Comparison of ENCODE assay signal across 20 cellular contexts in the genomic region with DNA sequence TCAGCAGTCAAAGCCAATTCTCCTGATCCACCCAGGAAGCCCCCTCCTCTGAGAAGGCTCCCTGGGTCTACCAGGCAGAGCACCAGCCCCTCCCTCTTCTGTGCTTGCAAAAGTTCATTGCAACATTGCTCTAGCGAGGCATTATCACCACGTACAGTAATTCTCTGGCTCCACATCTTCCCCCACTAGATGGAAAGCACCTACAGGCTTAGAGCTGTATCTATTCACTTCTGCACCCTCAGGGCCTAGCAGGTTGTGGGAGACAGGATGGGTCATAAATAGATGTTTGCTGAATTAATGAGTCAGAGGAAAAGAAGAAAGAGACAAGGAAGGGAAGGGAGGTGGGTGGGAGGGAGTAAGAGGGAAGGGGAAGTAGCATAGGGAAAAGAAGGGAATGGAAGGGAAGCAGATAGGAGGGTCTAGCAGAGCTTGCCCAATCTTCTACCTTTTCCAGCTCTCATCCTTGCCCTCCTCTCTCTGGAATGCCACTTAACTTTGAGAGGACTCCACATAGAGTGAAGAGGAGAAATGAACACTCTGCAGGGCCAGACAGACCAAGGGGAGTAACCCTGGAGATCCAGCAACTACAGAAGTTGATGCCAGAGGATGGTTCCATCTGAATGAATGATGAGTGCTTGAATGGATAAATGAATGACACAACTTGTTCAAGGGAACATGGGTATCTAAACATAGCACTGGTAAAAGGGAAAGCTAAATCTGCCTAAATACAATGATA. TPM values are rescaled to one million over a fixed set of nuclear protein-coding genes. Genes with fewer than 3 reads are reported as not detected.
DNase-seq lines count a peak whose midpoint lies in the region; ATAC-seq, FAIRE-seq and TF ChIP-seq lines count a peak whose summit lies in the region.
"Had no signal": no experiment of that assay in that cellular context is flagged by ENCODE, and none has a peak within 500 bp of the region (broad histone marks: within the 10 kb centered on the region; RNA-seq: fewer than 3 reads in every experiment).

No MANE protein-coding gene starts in this region.

- TF ChIP-seq CTCF in HepG2 (CRISPR knock-in tag; IDR thresholded peaks at IDR 0.05) (no peak), right lobe of liver (IDR thresholded peaks at IDR 0.05) (no peak), gastroesophageal sphincter (IDR thresholded peaks at IDR 0.05) (no peak), GM23338 (conservative IDR thresholded peaks at IDR 0.05; ENCODE audit: low read depth in 2 of 2) (no peak)

- H3F3A ChIP-seq in GM23338 (replicated peaks; ENCODE audit: low read depth): no peaks in the 10 kb centered on the region

- H3K79me2 ChIP-seq in HepG2 (ENCODE audit: insufficient read depth, low read length) (no peaks in the 10 kb centered on the region), GM23338 (replicated peaks; ENCODE audit: insufficient read depth) (no peaks in the 10 kb centered on the region)

- DNase-seq in HepG2 (ENCODE audit: low spot score): no peak
- DNase-seq in right lobe of liver: no peak
- no peak for DNase-seq in T-helper 17 cell
- DNase-seq in stimulated activated naive CD8-positive, alpha-beta T cell treated with anti-CD3 and anti-CD28 coated beads, Interleukin-15, amount 100 ng/mL, for 72 hours: no peak
- no peak for DNase-seq in GM19240 (ENCODE audit: insufficient read length, low spot score)
- no peak for DNase-seq in GM23338 (ENCODE audit: low spot score)
- DNase-seq: activated CD4-positive, alpha-beta T cell treated with anti-CD3 and anti-CD28 coated beads, Interleukin-2, amount 50 U/mL, for 48 hours; activated naive CD4-positive, alpha-beta T cell; anterior cingulate cortex; NCI-H2171; NCI-H774; occipital lobe; spleen had no signal

- no peak for TF ChIP-seq RAD21 in HepG2 (CRISPR knock-in tag; IDR thresholded peaks at IDR 0.05)

- in situ Hi-C loops in HepG2 (cut with HindIII; ENCODE audit: extremely low pct_ligation_motif_present, low pct_unique_long_range_greater_than_20kb): loop anchor here (5.0 kb wide), 1 partner anchor 224 kb away; no protein-coding TSS in a partner anchor

- H3K4me1 ChIP-seq in HepG2 (ENCODE audit: insufficient read depth, low read length) (peaks cover 46% of the 10 kb centered on the region), right lobe of liver (no peaks in the 10 kb centered on the region), gastroesophageal sphincter (no peaks in the 10 kb centered on the region), GM23338 (ENCODE audit: insufficient read depth) (no peaks in the 10 kb centered on the region)
- H3K4me1 ChIP-seq: HAP-1 had no signal

- H3K27me3 ChIP-seq in HepG2 (ENCODE audit: control insufficient read depth in 1 of 2, insufficient read depth in 2 of 2, low read length in 2 of 2) (peaks cover 0 to 10% of the 10 kb centered on the region in 2 experiments; a peak in 1 of 5 replicates), right lobe of liver (no peaks in the 10 kb centered on the region), gastroesophageal sphincter (no peaks in the 10 kb centered on the region), GM23338 (ENCODE audit: insufficient read depth) (no peaks in the 10 kb centered on the region)
- H3K27me3 ChIP-seq: esophagus muscularis mucosa, spleen had no signal

- no peaks in the 10 kb centered on the region for H3K9me3 Mint-ChIP-seq in stimulated activated naive CD8-positive, alpha-beta T cell treated with anti-CD3 and anti-CD28 coated beads, Interleukin-15, amount 100 ng/mL, for 72 hours
- no peaks in the 10 kb centered on the region for H3K9me3 Mint-ChIP-seq in GM23338
- H3K9me3 Mint-ChIP-seq: central memory CD8-positive, alpha-beta T cell; WTC11 had no signal

- no TSS peak for BruUV-seq in HepG2 (replicated peaks; lab: Mats Ljungman, UMichigan)

- no peak for FAIRE-seq in HepG2 (lab: Jason Lieb, UNC)

- WGBS in HepG2 (ENCODE audit: low lambda C conversion rate): 4% methylated on average over 2 of the region's 2 CpGs
- 6% methylated on average over 2 of the region's 2 CpGs for WGBS in right lobe of liver (ENCODE audit: insufficient coverage, low coverage, low lambda C conversion rate, missing lambda C conversion rate)
- WGBS in gastroesophageal sphincter (ENCODE audit: low coverage in 1 of 2), 2 donors: 55 to 80% methylated on average over 2 of the region's 2 CpGs

- peaks cover 24% of the 10 kb centered on the region for H3K4me1 Mint-ChIP-seq in T-helper 17 cell
- peaks cover 81% of the 10 kb centered on the region for H3K4me1 Mint-ChIP-seq in stimulated activated naive CD8-positive, alpha-beta T cell treated with anti-CD3 and anti-CD28 coated beads, Interleukin-15, amount 100 ng/mL, for 72 hours
- H3K4me1 Mint-ChIP-seq in GM23338: peaks cover 6% of the 10 kb centered on the region
- H3K4me1 Mint-ChIP-seq: central memory CD8-positive, alpha-beta T cell had no signal

- H3K27ac ChIP-seq in HepG2 (ENCODE audit: extremely low read length, insufficient read depth, low read length) (no peak overlapping the region), right lobe of liver (no peak overlapping the region), gastroesophageal sphincter (no peak overlapping the region), GM23338 (ENCODE audit: low read depth) (no peak overlapping the region)
- H3K27ac ChIP-seq: C4-2B, esophagus muscularis mucosa, spleen had no signal

- no peak for TF ChIP-seq EP300 in HepG2 (IDR thresholded peaks at IDR 0.05; ENCODE audit: low read depth in 2 of 2, low read length in 2 of 2)
- no peak for TF ChIP-seq EP300 in HepG2 (CRISPR knock-in tag; IDR thresholded peaks at IDR 0.05; ENCODE audit: borderline replicate concordance)
- TF ChIP-seq EP300 in gastroesophageal sphincter (IDR thresholded peaks at IDR 0.05): no peak

- H3K4me2 ChIP-seq in HepG2 (ENCODE audit: low read depth, low read length): no peak overlapping the region
- no peak overlapping the region for H3K4me2 ChIP-seq in GM23338

- ATAC-seq in HepG2: no peak
- no peak for ATAC-seq in right lobe of liver
- peak; percentile 37 for ATAC-seq in HG02642 (IDR thresholded peaks at IDR 0.05; ENCODE audit: poor library complexity, unreplicated experiment)
- ATAC-seq in T-helper 17 cell: no peak
- ATAC-seq in stimulated activated naive CD8-positive, alpha-beta T cell treated with anti-CD3 and anti-CD28 coated beads, Interleukin-15, amount 100 ng/mL, for 72 hours: peak; percentile 58
- no peak for ATAC-seq in gastroesophageal sphincter
- no peak for ATAC-seq in GM23338
- ATAC-seq: WTC11 had no signal

- no peaks in the 10 kb centered on the region for H3K9me3 ChIP-seq in HepG2 (ENCODE audit: low read length)
- H3K9me3 ChIP-seq in right lobe of liver: no peaks in the 10 kb centered on the region
- no peaks in the 10 kb centered on the region for H3K9me3 ChIP-seq in T-helper 17 cell (ENCODE audit: control insufficient read depth, low read length, poor library complexity, severe bottlenecking)
- H3K9me3 ChIP-seq in gastroesophageal sphincter: no peaks in the 10 kb centered on the region
- H3K9me3 ChIP-seq: esophagus muscularis mucosa, HAP-1, spleen had no signal

- no peaks in the 10 kb centered on the region for H4K20me1 ChIP-seq in HepG2 (ENCODE audit: insufficient read depth, low read length)
- no peaks in the 10 kb centered on the region for H4K20me1 ChIP-seq in GM23338 (replicated peaks; ENCODE audit: insufficient read depth)

- H2AFZ ChIP-seq in HepG2 (ENCODE audit: low read length): no peak overlapping the region
- no peak overlapping the region for H2AFZ ChIP-seq in GM23338

- H3K4me3 ChIP-seq in HepG2 (replicated peaks in 1 of 3; ENCODE audit: insufficient read depth in 1 of 3, low read depth in 2 of 3, low read length in 3 of 3) (no peak overlapping the region), right lobe of liver (no peak overlapping the region), gastroesophageal sphincter (no peak overlapping the region), GM23338 (no peak overlapping the region)
- H3K4me3 ChIP-seq: esophagus muscularis mucosa, HAP-1, spleen had no signal

- no peak for TF ChIP-seq POLR2A in HepG2 (IDR thresholded peaks at IDR 0.05; ENCODE audit: insufficient read depth in 1 of 2, low read depth in 2 of 2, low read length in 2 of 2)
- TF ChIP-seq POLR2A in right lobe of liver (IDR thresholded peaks at IDR 0.05): no peak
- no peak for TF ChIP-seq POLR2A in gastroesophageal sphincter (IDR thresholded peaks at IDR 0.05)

- H3K36me3 ChIP-seq in HepG2 (replicated peaks in 1 of 2; ENCODE audit: control insufficient read depth in 1 of 2, insufficient read depth in 2 of 2, low read length in 2 of 2): no peaks in the 10 kb centered on the region
- H3K36me3 ChIP-seq in right lobe of liver: no peaks in the 10 kb centered on the region
- no peaks in the 10 kb centered on the region for H3K36me3 ChIP-seq in gastroesophageal sphincter
- H3K36me3 ChIP-seq in GM23338 (ENCODE audit: insufficient read depth): no peaks in the 10 kb centered on the region
- H3K36me3 ChIP-seq: esophagus muscularis mucosa, HAP-1, spleen had no signal

- H3K27ac Mint-ChIP-seq in T-helper 17 cell (peak overlapping the region; percentile 68), GM23338 (no peak overlapping the region)
- peak overlapping the region in 1 of 2 donors; percentile 72 for H3K27ac Mint-ChIP-seq in stimulated activated naive CD8-positive, alpha-beta T cell treated with anti-CD3 and anti-CD28 coated beads, Interleukin-15, amount 100 ng/mL, for 72 hours
- H3K27ac Mint-ChIP-seq: WTC11 had no signal

- H3K9ac ChIP-seq in HepG2 (ENCODE audit: insufficient read depth, low read depth, low read length): no peak overlapping the region

- H3K27me3 Mint-ChIP-seq in T-helper 17 cell: no peaks in the 10 kb centered on the region
- no peaks in the 10 kb centered on the region for H3K27me3 Mint-ChIP-seq in stimulated activated naive CD8-positive, alpha-beta T cell treated with anti-CD3 and anti-CD28 coated beads, Interleukin-15, amount 100 ng/mL, for 72 hours
- peaks cover 3% of the 10 kb centered on the region for H3K27me3 Mint-ChIP-seq in GM23338 (ENCODE audit: insufficient read depth, low read depth, poor library complexity)
- H3K27me3 Mint-ChIP-seq: central memory CD8-positive, alpha-beta T cell had no signal

- no peaks in the 10 kb centered on the region for H3K36me3 Mint-ChIP-seq in T-helper 17 cell (ENCODE audit: low read depth)
- no peaks in the 10 kb centered on the region for H3K36me3 Mint-ChIP-seq in GM23338 (ENCODE audit: low read depth)
- H3K36me3 Mint-ChIP-seq: WTC11 had no signal

- intact Hi-C loops in HepG2 (cut with micrococcal nuclease; ENCODE audit: unreplicated experiment): no loop called here
- intact Hi-C loops in right lobe of liver (cut with DNase I): no loop called here

- CTCF ChIA-PET in HepG2 (lab: Yijun Ruan, JAX; ENCODE audit: low intra/inter-chr PET ratio, low total read pairs): no interaction called here

- H3K9me2 ChIP-seq in GM23338 (ENCODE audit: insufficient read depth): 0 out of 2 replicates have a peak, but pooled peaks cover 2% of the 10 kb centered on the region

- H3K4me3 Mint-ChIP-seq in T-helper 17 cell (no peak overlapping the region), GM23338 (no peak overlapping the region)
- H3K4me3 Mint-ChIP-seq in stimulated activated naive CD8-positive, alpha-beta T cell treated with anti-CD3 and anti-CD28 coated beads, Interleukin-15, amount 100 ng/mL, for 72 hours: no peak overlapping the region
- H3K4me3 Mint-ChIP-seq: central memory CD8-positive, alpha-beta T cell; WTC11 had no signal

- POLR2A ChIA-PET in HepG2 (lab: Yijun Ruan, JAX): interaction anchor here (2.0 kb wide), 1 partner anchor 47 kb away, joined by 6 read pairs; the partner anchor contains the start of gene HSP90B1

RNA-seq across cellular contexts. Expression of gene NT5DC3, which starts 42.0 kb away (rescaled TPM):
- total RNA-seq in HepG2 (2016; rRNA removed; fragmentation: Illumina TruSeq; extraction: Trizol) (6.6 and 7.4 TPM in 2 replicates), right lobe of liver (10 to 100 TPM in 1 of 6 experiments, 1 to 10 TPM in 5; 3.3 to 10.2 (median 6.6) TPM), T-helper 17 cell (1 to 10 TPM; 6.5 to 8.3 TPM), gastroesophageal sphincter (100 to 1,000 TPM in 3 of 4 donors, 10 to 100 TPM in 1; 64.5 to 185 (median 131) TPM)
- total RNA-seq in HepG2 (2016; cell fraction: cytosol; rRNA removed; fragmentation: Illumina TruSeq; extraction: Trizol; ENCODE audit: low read depth): 1.7 and 2.3 TPM in 2 replicates
- total RNA-seq in HepG2 (2016; cell fraction: insoluble cytoplasmic fraction; rRNA removed; fragmentation: Illumina TruSeq; extraction: Trizol): 6.1 and 6.6 TPM in 2 replicates
- total RNA-seq in HepG2 (2016; cell fraction: membrane; rRNA removed; fragmentation: Illumina TruSeq; extraction: Trizol): 2.8 and 2.9 TPM in 2 replicates
- total RNA-seq in HepG2 (2016; cell fraction: nucleus; rRNA removed; fragmentation: Illumina TruSeq; extraction: Trizol): 8.2 and 14.2 TPM in 2 replicates
- polyA plus RNA-seq in HepG2 (2011; rRNA removed) (2.8 and 3.2 TPM in 2 replicates), GM23338 (2016; fragmentation: Nextera tagmentation; extraction: Ambion mirVana) (2.2 and 2.5 TPM in 2 replicates)
- 1.8 and 2.3 TPM in 2 replicates for polyA plus RNA-seq in HepG2 (2011; cell fraction: cytosol; rRNA removed)
- polyA plus RNA-seq in HepG2 (2011; cell fraction: nucleus; rRNA removed): 4.3 and 4.9 TPM in 2 replicates
- polyA plus RNA-seq in HepG2 (2012): 2.9 and 4.9 TPM in 2 replicates
- 0.17 and 0.21 TPM in 2 replicates for polyA plus RNA-seq in HepG2 (2016; cell fraction: cytosol; fragmentation: Illumina TruSeq; extraction: Trizol; ENCODE audit: low read depth)
- polyA plus RNA-seq in HepG2 (2016; cell fraction: insoluble cytoplasmic fraction; fragmentation: Illumina TruSeq; extraction: Trizol; ENCODE audit: low read depth): 3.7 and 4.3 TPM in 2 replicates
- 0.42 and 0.64 TPM in 2 replicates for polyA plus RNA-seq in HepG2 (2016; cell fraction: membrane; fragmentation: Illumina TruSeq; extraction: Trizol; ENCODE audit: low read depth)
- polyA plus RNA-seq in HepG2 (2016; cell fraction: nucleus; fragmentation: Illumina TruSeq; extraction: Trizol; ENCODE audit: insufficient read depth, low read depth): 14.0 and 14.9 TPM in 2 replicates
- 3.9 and 6.2 TPM in 2 replicates for polyA minus RNA-seq in HepG2 (2011; rRNA and poly(A)+ RNA removed; ENCODE audit: low replicate concordance)
- polyA minus RNA-seq in HepG2 (2011; cell fraction: cytosol; rRNA and poly(A)+ RNA removed): 4.0 and 4.6 TPM in 2 replicates
- 7.8 and 12.2 TPM in 2 replicates for polyA minus RNA-seq in HepG2 (2011; cell fraction: nucleus; rRNA and poly(A)+ RNA removed)
- total RNA-seq in GM23338 (2014; rRNA removed; shearing (Covaris generic)): 10.2 and 12.5 TPM in 2 replicates

RNA-seq across cellular contexts. Expression of gene HSP90B1, which starts 47.2 kb away (rescaled TPM):
- 496 and 954 TPM in 2 replicates for total RNA-seq in HepG2 (2016; rRNA removed; fragmentation: Illumina TruSeq; extraction: Trizol)
- 47.0 and 69.8 TPM in 2 replicates for total RNA-seq in HepG2 (2016; cell fraction: cytosol; rRNA removed; fragmentation: Illumina TruSeq; extraction: Trizol; ENCODE audit: low read depth)
- total RNA-seq in HepG2 (2016; cell fraction: insoluble cytoplasmic fraction; rRNA removed; fragmentation: Illumina TruSeq; extraction: Trizol): 468 and 962 TPM in 2 replicates
- total RNA-seq in HepG2 (2016; cell fraction: membrane; rRNA removed; fragmentation: Illumina TruSeq; extraction: Trizol): 69.5 and 84.4 TPM in 2 replicates
- total RNA-seq in HepG2 (2016; cell fraction: nucleus; rRNA removed; fragmentation: Illumina TruSeq; extraction: Trizol): 1,047 and 1,178 TPM in 2 replicates
- 621 and 800 TPM in 2 replicates for polyA plus RNA-seq in HepG2 (2011; rRNA removed)
- 280 and 440 TPM in 2 replicates for polyA plus RNA-seq in HepG2 (2011; cell fraction: cytosol; rRNA removed)
- 376 and 536 TPM in 2 replicates for polyA plus RNA-seq in HepG2 (2011; cell fraction: nucleus; rRNA removed)
- polyA plus RNA-seq in HepG2 (2012): 1,055 and 1,205 TPM in 2 replicates
- polyA plus RNA-seq in HepG2 (2016; cell fraction: cytosol; fragmentation: Illumina TruSeq; extraction: Trizol; ENCODE audit: low read depth): 44.1 and 50.8 TPM in 2 replicates
- polyA plus RNA-seq in HepG2 (2016; cell fraction: insoluble cytoplasmic fraction; fragmentation: Illumina TruSeq; extraction: Trizol; ENCODE audit: low read depth): 498 and 522 TPM in 2 replicates
- 50.1 and 59.6 TPM in 2 replicates for polyA plus RNA-seq in HepG2 (2016; cell fraction: membrane; fragmentation: Illumina TruSeq; extraction: Trizol; ENCODE audit: low read depth)
- polyA plus RNA-seq in HepG2 (2016; cell fraction: nucleus; fragmentation: Illumina TruSeq; extraction: Trizol; ENCODE audit: insufficient read depth, low read depth): 1,450 and 1,620 TPM in 2 replicates
- polyA minus RNA-seq in HepG2 (2011; rRNA and poly(A)+ RNA removed; ENCODE audit: low replicate concordance): 80.4 and 149 TPM in 2 replicates
- 307 and 357 TPM in 2 replicates for polyA minus RNA-seq in HepG2 (2011; cell fraction: cytosol; rRNA and poly(A)+ RNA removed)
- 422 and 476 TPM in 2 replicates for polyA minus RNA-seq in HepG2 (2011; cell fraction: nucleus; rRNA and poly(A)+ RNA removed)
- total RNA-seq in right lobe of liver: 1,000 to 10,000 TPM in 1 of 6 experiments, 100 to 1,000 TPM in 5; 472 to 1,038 (median 633) TPM
- total RNA-seq in T-helper 17 cell: 100 to 1,000 TPM; 339 to 429 TPM
- 100 to 1,000 TPM; 137 to 334 (median 231) TPM for total RNA-seq in gastroesophageal sphincter
- total RNA-seq in GM23338 (2014; rRNA removed; shearing (Covaris generic)): 578 and 605 TPM in 2 replicates
- polyA plus RNA-seq in GM23338 (2016; fragmentation: Nextera tagmentation; extraction: Ambion mirVana): 1,253 and 1,312 TPM in 2 replicates

Comparison
In these comparisons a context has a peak if more than half of its experiments do, and no peak if none do; other contexts are left out.
1. ATAC-seq: peak in HG02642 (single experiment) and stimulated activated naive CD8-positive, alpha-beta T cell treated with anti-CD3 and anti-CD28 coated beads, Interleukin-15, amount 100 ng/mL, for 72 hours (single experiment); none in HepG2 (single experiment), right lobe of liver (0 of 4), T-helper 17 cell (single experiment), gastroesophageal sphincter (single experiment) and GM23338 (single experiment).